ENCODE assay signal across 1 cellular context in the genomic region with DNA sequence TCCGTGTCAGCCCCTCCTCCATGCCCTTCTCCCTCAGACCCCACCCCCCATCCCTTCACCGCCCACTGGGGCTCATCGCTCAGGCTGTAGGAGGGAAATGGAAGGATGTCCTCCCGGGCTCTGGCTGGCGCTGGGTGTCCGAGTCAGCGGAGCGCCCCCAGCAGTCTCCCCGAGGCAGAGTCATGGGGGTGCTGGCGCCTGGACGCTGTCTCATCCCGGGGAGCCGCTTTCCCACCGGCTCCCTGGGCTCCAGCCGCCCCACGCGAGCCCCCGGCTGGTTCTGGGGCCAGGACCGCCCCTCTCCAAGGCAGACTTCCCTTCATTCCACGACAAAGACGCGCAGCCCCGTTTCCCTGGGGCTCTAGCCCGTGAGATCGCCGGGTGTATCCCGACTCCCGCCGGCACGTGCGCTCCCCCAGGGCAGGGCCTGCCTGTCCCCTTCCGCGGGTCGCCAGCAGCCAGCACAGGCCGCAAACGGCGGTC.
TF ChIP-seq lines count a peak whose summit lies in the region.

No MANE protein-coding gene starts in this region.

TF ChIP-seq in WTC11, 78 proteins besides CTCF, POLR2A, EP300 and RAD21 (continued from another document):
- TF ChIP-seq ATF3 (CRISPR knock-in tag; conservative IDR thresholded peaks at IDR 0.05) (no peak), KAT7 (CRISPR knock-in tag; IDR thresholded peaks at IDR 0.05; ENCODE audit: borderline replicate concordance) (no peak), ZNF219 (CRISPR knock-in tag; IDR thresholded peaks at IDR 0.05; ENCODE audit: borderline replicate concordance) (0 out of 2 replicates have a peak, but pooled peaks have one; percentile 27), MYBL2 (CRISPR knock-in tag; IDR thresholded peaks at IDR 0.05) (peak; percentile 79)
- TF ChIP-seq, protein P1, sequence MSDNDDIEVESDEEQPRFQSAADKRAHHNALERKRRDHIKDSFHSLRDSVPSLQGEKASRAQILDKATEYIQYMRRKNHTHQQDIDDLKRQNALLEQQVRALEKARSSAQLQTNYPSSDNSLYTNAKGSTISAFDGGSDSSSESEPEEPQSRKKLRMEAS (CRISPR knock-in tag; IDR thresholded peaks at IDR 0.05), result peak; percentile 73
- TF ChIP-seq, protein P2, sequence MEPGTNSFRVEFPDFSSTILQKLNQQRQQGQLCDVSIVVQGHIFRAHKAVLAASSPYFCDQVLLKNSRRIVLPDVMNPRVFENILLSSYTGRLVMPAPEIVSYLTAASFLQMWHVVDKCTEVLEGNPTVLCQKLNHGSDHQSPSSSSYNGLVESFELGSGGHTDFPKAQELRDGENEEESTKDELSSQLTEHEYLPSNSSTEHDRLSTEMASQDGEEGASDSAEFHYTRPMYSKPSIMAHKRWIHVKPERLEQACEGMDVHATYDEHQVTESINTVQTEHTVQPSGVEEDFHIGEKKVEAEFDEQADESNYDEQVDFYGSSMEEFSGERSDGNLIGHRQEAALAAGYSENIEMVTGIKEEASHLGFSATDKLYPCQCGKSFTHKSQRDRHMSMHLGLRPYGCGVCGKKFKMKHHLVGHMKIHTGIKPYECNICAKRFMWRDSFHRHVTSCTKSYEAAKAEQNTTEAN (CRISPR knock-in tag; IDR thresholded peaks at IDR 0.05), result peak; percentile 61; the same call in 1 of the 2 replicates
- TF ChIP-seq, protein P3, sequence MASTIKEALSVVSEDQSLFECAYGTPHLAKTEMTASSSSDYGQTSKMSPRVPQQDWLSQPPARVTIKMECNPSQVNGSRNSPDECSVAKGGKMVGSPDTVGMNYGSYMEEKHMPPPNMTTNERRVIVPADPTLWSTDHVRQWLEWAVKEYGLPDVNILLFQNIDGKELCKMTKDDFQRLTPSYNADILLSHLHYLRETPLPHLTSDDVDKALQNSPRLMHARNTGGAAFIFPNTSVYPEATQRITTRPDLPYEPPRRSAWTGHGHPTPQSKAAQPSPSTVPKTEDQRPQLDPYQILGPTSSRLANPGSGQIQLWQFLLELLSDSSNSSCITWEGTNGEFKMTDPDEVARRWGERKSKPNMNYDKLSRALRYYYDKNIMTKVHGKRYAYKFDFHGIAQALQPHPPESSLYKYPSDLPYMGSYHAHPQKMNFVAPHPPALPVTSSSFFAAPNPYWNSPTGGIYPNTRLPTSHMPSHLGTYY (CRISPR knock-in tag; IDR thresholded peaks at IDR 0.05), result no peak
TF ChIP-seq in WTC11: peak in this region for 8.
